1 cellular context compared by ENCODE assay signal in the genomic region with DNA sequence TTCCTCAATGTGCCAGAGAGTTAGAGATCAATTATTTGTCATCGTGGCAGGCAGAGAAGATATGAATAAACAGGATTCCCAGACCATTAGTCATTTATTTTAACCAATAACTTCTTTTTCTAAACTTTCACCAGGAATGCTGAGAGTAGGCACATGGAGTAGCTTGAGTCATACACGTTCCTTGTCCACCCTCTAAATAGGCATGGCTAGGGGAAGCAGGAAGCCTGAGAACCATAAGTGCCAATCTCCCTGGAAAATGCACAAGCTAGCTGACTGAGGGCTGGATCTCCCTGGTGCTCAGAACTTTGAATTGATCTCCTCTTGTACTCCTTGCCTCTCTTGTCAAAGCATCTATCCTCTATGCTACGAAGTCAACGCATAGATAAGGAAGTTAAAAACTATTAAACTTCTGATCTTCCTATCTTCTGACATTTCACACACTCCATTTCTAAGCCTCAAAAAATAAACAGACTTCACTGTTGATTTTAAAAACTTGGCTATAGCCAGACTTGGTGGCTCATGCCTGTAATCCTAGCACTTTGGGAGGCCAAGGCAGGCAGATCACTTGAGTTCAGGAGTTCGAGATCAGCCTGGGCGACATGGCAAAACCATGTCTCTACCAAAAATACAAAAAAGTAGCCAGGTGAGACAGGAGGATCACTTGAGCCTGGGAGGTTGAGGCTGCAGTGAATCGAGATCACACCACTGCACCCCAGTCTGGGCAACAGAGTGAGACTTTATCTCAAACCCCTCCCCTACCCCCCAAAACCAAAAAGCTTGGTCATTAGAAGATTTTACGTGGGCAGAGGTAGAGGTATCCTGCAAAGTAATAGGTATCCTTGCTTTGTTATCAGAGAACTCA.
TF ChIP-seq lines count a peak whose summit lies in the region.

No MANE protein-coding gene starts in this region.

TF ChIP-seq in IMR-90, 13 proteins besides CTCF, POLR2A, EP300 and RAD21:
- TF ChIP-seq RFX5 (IDR thresholded peaks at IDR 0.05; ENCODE audit: low read depth, low read length): no peak
- TF ChIP-seq, protein P1, sequence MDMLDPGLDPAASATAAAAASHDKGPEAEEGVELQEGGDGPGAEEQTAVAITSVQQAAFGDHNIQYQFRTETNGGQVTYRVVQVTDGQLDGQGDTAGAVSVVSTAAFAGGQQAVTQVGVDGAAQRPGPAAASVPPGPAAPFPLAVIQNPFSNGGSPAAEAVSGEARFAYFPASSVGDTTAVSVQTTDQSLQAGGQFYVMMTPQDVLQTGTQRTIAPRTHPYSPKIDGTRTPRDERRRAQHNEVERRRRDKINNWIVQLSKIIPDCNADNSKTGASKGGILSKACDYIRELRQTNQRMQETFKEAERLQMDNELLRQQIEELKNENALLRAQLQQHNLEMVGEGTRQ (IDR thresholded peaks at IDR 0.05; ENCODE audit: low read depth, low read length): peak; percentile 42; the same call in 1 of the 2 replicates
- TF ChIP-seq MAFK (IDR thresholded peaks at IDR 0.05; ENCODE audit: low read depth, low read length): peak; percentile 53
- peak; percentile 92 for TF ChIP-seq BHLHE40 (IDR thresholded peaks at IDR 0.05; ENCODE audit: low read depth, low read length)
- no peak for TF ChIP-seq NFE2L2 (IDR thresholded peaks at IDR 0.05; ENCODE audit: low read depth, low read length)
- TF ChIP-seq MXI1 (IDR thresholded peaks at IDR 0.05; ENCODE audit: borderline replicate concordance, low read depth, low read length): peak; percentile 89; the same call in 1 of the 2 replicates
- peak; percentile 94 for TF ChIP-seq FOS (IDR thresholded peaks at IDR 0.05; ENCODE audit: low read depth, low read length)
- peak; percentile 59 for TF ChIP-seq RCOR1 (IDR thresholded peaks at IDR 0.05; ENCODE audit: insufficient replicate concordance, low read length)
- no peak for TF ChIP-seq SMC3 (IDR thresholded peaks at IDR 0.05; ENCODE audit: low read depth, low read length)
